Comparison of ENCODE assay signal across 15 cellular contexts in the genomic region with DNA sequence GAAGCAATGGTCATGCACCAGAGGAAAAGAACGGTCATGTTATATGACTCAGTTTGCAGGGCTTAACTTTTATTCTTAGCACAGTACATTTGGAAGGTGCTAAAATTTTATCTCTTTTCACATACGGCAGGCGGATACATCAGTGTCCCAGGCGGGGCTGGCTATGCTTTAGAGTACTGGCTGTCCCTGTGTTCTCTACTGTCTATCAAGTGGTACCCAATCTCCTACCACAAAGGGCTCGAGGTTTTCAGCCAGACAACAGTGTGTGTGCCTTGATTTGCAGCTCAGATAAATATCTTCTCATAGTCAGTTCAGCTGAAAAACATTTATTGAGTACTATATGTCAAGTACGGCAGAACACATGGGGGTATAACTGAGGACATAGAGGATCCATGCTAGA.
DNase-seq lines count a peak whose midpoint lies in the region; ATAC-seq, FAIRE-seq and TF ChIP-seq lines count a peak whose summit lies in the region.
"Had no signal": no experiment of that assay in that cellular context is flagged by ENCODE, and none has a peak within 500 bp of the region (broad histone marks: within the 10 kb centered on the region; RNA-seq: fewer than 3 reads in every experiment).

No MANE protein-coding gene starts in this region.

- peak overlapping the region; percentile 35; the same call in 1 of the 2 replicates for H3K4me2 ChIP-seq in DND-41 (ENCODE audit: insufficient read depth, low read length)
- H3K4me2 ChIP-seq in Loucy (ENCODE audit: low read depth, low read length, poor library complexity, severe bottlenecking): peak overlapping the region; percentile 55
- no peak overlapping the region for H3K4me2 ChIP-seq in H1 (ENCODE audit: insufficient read depth in 1 of 2, low read depth in 2 of 2, low read length in 2 of 2)

- intact Hi-C loops in transverse colon (cut with DNase I; ENCODE audit: low total_unique reads): no loop called here

- H3K4me3 ChIP-seq in DND-41 (ENCODE audit: low read depth in 1 of 2, low read length in 2 of 2): peak overlapping the region in 1 of 2 experiments; percentile 2; a peak in 1 of 4 replicates
- peak overlapping the region; percentile 40 for H3K4me3 ChIP-seq in Loucy (ENCODE audit: low read length, poor library complexity, severe bottlenecking)
- no peak overlapping the region for H3K4me3 ChIP-seq in H1 (ENCODE audit: extremely low read depth in 1 of 4, insufficient read depth in 2 of 4, low read depth in 3 of 4, low read length in 4 of 4)
- H3K4me3 ChIP-seq in transverse colon: no peak overlapping the region

- CTCF ChIA-PET in H1 (lab: Charles Lee; ENCODE audit: partially characterized antibody): interaction anchor here (0.9 kb wide), 1 partner anchor 39 kb away, joined by 3 read pairs; no protein-coding TSS in a partner anchor

- H3K79me1 ChIP-seq in H1 (ENCODE audit: low read depth, low read length): no peaks in the 10 kb centered on the region

- no peak overlapping the region for H3K23ac ChIP-seq in H1 (ENCODE audit: insufficient read length)

- TF ChIP-seq EP300 in H1 (IDR thresholded peaks at IDR 0.05; ENCODE audit: borderline replicate concordance in 1 of 2, low read depth in 2 of 2, low read length in 2 of 2) (no peak), transverse colon (IDR thresholded peaks at IDR 0.05; ENCODE audit: low read depth) (no peak)

- H3K79me2 ChIP-seq in DND-41 (ENCODE audit: insufficient read depth, low read length): no peaks in the 10 kb centered on the region
- no peaks in the 10 kb centered on the region for H3K79me2 ChIP-seq in Loucy (ENCODE audit: insufficient read depth, low read length)
- no peaks in the 10 kb centered on the region for H3K79me2 ChIP-seq in H1 (ENCODE audit: control insufficient read depth in 1 of 2, insufficient read depth in 2 of 2, low read length in 2 of 2)

- H3K27me3 ChIP-seq in DND-41 (ENCODE audit: insufficient read depth, low read length, poor library complexity): no peaks in the 10 kb centered on the region
- H3K27me3 ChIP-seq in Loucy (ENCODE audit: insufficient read depth, low read length, poor library complexity, severe bottlenecking): no peaks in the 10 kb centered on the region
- H3K27me3 ChIP-seq in H1 (replicated peaks in 1 of 4; ENCODE audit: control insufficient read depth in 3 of 4, extremely low read depth in 1 of 4, insufficient read depth in 3 of 4, low read length in 3 of 4): no peaks in the 10 kb centered on the region; a peak in 1 of 7 replicates
- no peaks in the 10 kb centered on the region for H3K27me3 ChIP-seq in transverse colon

- H3K9ac ChIP-seq in DND-41 (ENCODE audit: low read depth, low read length) (peak overlapping the region; percentile 80), Loucy (ENCODE audit: low read depth, low read length, poor library complexity, severe bottlenecking) (no peak overlapping the region), H1 (replicated peaks in 1 of 4; ENCODE audit: extremely low read depth in 1 of 4, low read depth in 3 of 4, low read length in 3 of 4) (no peak overlapping the region)

- H4K8ac ChIP-seq in H1 (ENCODE audit: extremely low read depth, insufficient read depth, low read length): no peak overlapping the region

- peak overlapping the region; percentile 99 for H3K27ac ChIP-seq in DND-41 (ENCODE audit: low read length)
- no peak overlapping the region for H3K27ac ChIP-seq in H1 (ENCODE audit: low read depth, low read length)
- H3K27ac ChIP-seq in transverse colon: no peak overlapping the region

- H3K56ac ChIP-seq in H1 (replicated peaks; ENCODE audit: insufficient read length, low read depth, low read length): no peak overlapping the region

- TF ChIP-seq CTCF in DND-41 (IDR thresholded peaks at IDR 0.05; ENCODE audit: borderline replicate concordance, extremely low read depth, low read length, poor library complexity, severe bottlenecking) (no peak), Loucy (conservative IDR thresholded peaks at IDR 0.05; ENCODE audit: low read length) (no peak), H1 (IDR thresholded peaks at IDR 0.05; ENCODE audit: control extremely low read depth in 1 of 3, insufficient read depth in 1 of 3, low read depth in 1 of 3, low read length in 3 of 3) (no peak), transverse colon (IDR thresholded peaks at IDR 0.05) (no peak)

- H2BK20ac ChIP-seq in H1 (ENCODE audit: low read length): peak overlapping the region; percentile 82; the same call in 1 of the 2 replicates

- no peak for ATAC-seq in DND-41 (ENCODE audit: insufficient read depth, low read depth)
- ATAC-seq in GM21390 (IDR thresholded peaks at IDR 0.05; ENCODE audit: unreplicated experiment): no peak
- ATAC-seq: HCT116, Panc1 had no signal

- H3K36me3 ChIP-seq in DND-41 (ENCODE audit: insufficient read depth, low read length) (no peaks in the 10 kb centered on the region), Loucy (ENCODE audit: insufficient read depth, low read length) (no peaks in the 10 kb centered on the region), H1 (ENCODE audit: control insufficient read depth in 2 of 4, insufficient read depth in 4 of 4, low read length in 3 of 4) (no peaks in the 10 kb centered on the region), transverse colon (no peaks in the 10 kb centered on the region)

- H2AK5ac ChIP-seq in H1 (ENCODE audit: low read depth, low read length): no peak overlapping the region

- H3K14ac ChIP-seq in H1 (ENCODE audit: insufficient read length): no peak overlapping the region

- peaks cover 76% of the 10 kb centered on the region for H3K4me1 ChIP-seq in DND-41 (ENCODE audit: insufficient read depth, low read length)
- H3K4me1 ChIP-seq in Loucy (ENCODE audit: insufficient read depth, low read length, poor library complexity, severe bottlenecking): peaks cover 54% of the 10 kb centered on the region
- H3K4me1 ChIP-seq in H1 (replicated peaks in 1 of 4; ENCODE audit: control insufficient read depth in 3 of 4, insufficient read depth in 4 of 4, low read length in 3 of 4): peaks cover 16 to 29% (median 23%) of the 10 kb centered on the region in 4 experiments
- no peaks in the 10 kb centered on the region for H3K4me1 ChIP-seq in transverse colon

- POLR2A ChIA-PET in H1 (lab: Charles Lee; ENCODE audit: partially characterized antibody): no interaction called here

- no peak for TF ChIP-seq RAD21 in H1 (IDR thresholded peaks at IDR 0.05 in 1 of 2, conservative IDR thresholded peaks at IDR 0.05 in 1 of 2; ENCODE audit: low read depth in 2 of 2, low read length in 2 of 2)

- no peak overlapping the region for H3K18ac ChIP-seq in H1 (ENCODE audit: extremely low read depth, low read length)

- DNase-seq in DND-41 (peak; percentile 60), H1 (ENCODE audit: low read depth in 1 of 2, low spot score in 2 of 2) (no peak), transverse colon (peak; percentile 14), SHP77 treated with DMSO at 0.1 percent for 48 hours (lab: John Stamatoyannopoulos, UW) (no peak), cerebellar nuclear complex (lab: John Stamatoyannopoulos, UW) (no peak)
- DNase-seq: COR-L47, DMS153, KBM-7, NCI-H146, NCI-H2081, NCI-H748 treated with DMSO at 0.1 percent for 48 hours had no signal

- H4K5ac ChIP-seq in H1 (ENCODE audit: insufficient read length, low read depth, low read length): no peak overlapping the region

- H3K9me3 ChIP-seq in DND-41 (ENCODE audit: insufficient read depth, low read length, severe bottlenecking) (no peaks in the 10 kb centered on the region), Loucy (ENCODE audit: insufficient read depth, low read depth, low read length) (no peaks in the 10 kb centered on the region), H1 (ENCODE audit: insufficient read depth in 2 of 2, low read depth in 1 of 2, low read length in 1 of 2) (no peaks in the 10 kb centered on the region), transverse colon (no peaks in the 10 kb centered on the region)

- no peak for FAIRE-seq in H1 (lab: Jason Lieb, UNC)

- in situ Hi-C loops in transverse colon (cut with MboI; ENCODE audit: low pct_ligation_motif_present in 1 of 4, low pct_unique_long_range_greater_than_20kb in 1 of 4, low sequenced_read_pairs in 3 of 4): no loop called here

- H4K20me1 ChIP-seq in DND-41 (ENCODE audit: insufficient read depth, low read length) (no peaks in the 10 kb centered on the region), Loucy (ENCODE audit: insufficient read depth, low read length, poor library complexity, severe bottlenecking) (no peaks in the 10 kb centered on the region), H1 (replicated peaks in 1 of 2; ENCODE audit: control insufficient read depth in 1 of 2, insufficient read depth in 2 of 2, low read length in 2 of 2) (no peaks in the 10 kb centered on the region)

- H2BK120ac ChIP-seq in H1 (replicated peaks; ENCODE audit: low read depth, low read length): no peak overlapping the region

- H2BK5ac ChIP-seq in H1 (ENCODE audit: low read depth, low read length): no peak overlapping the region

- H2AFZ ChIP-seq in DND-41 (ENCODE audit: low read depth, low read length): peak overlapping the region; percentile 7; the same call in 1 of the 2 replicates
- no peak overlapping the region for H2AFZ ChIP-seq in Loucy (ENCODE audit: low read length)
- H2AFZ ChIP-seq in H1 (ENCODE audit: low read length): no peak overlapping the region

- no peaks in the 10 kb centered on the region for H3F3A ChIP-seq in Loucy (ENCODE audit: low read depth)

- H3K23me2 ChIP-seq in H1 (ENCODE audit: low read depth, low read length): no peaks in the 10 kb centered on the region

- no peaks in the 10 kb centered on the region for H3K9me2 ChIP-seq in Loucy (replicated peaks; ENCODE audit: low read depth, low read length)

- H4K91ac ChIP-seq in H1 (replicated peaks; ENCODE audit: insufficient read length, low read length): no peak overlapping the region

- no peak for TF ChIP-seq POLR2A in H1 (IDR thresholded peaks at IDR 0.05; ENCODE audit: control extremely low read depth in 1 of 2, low read depth in 2 of 2, low read length in 2 of 2)
- no peak for TF ChIP-seq POLR2A in transverse colon (IDR thresholded peaks at IDR 0.05)

- H3K4ac ChIP-seq in H1 (replicated peaks; ENCODE audit: insufficient read length, low read depth, low read length): no peak overlapping the region

- no peak overlapping the region for H2BK12ac ChIP-seq in H1 (ENCODE audit: low read depth, low read length)

- WGBS in H1 (ENCODE audit: extremely low coverage in 1 of 2, insufficient coverage in 1 of 2, insufficient read length in 1 of 2, insufficient replicate concordance in 2 of 2, low coverage in 1 of 2, low lambda C conversion rate in 2 of 2, missing lambda C conversion rate in 1 of 2), 2 experiments: 93% methylated on average over 6 of the region's 6 CpGs; no CpG with 5 or more reads in 1 of the 2 experiments
- WGBS in transverse colon (ENCODE audit: low coverage in 1 of 2), 2 donors: 73 to 86% methylated on average over 5 to 6 of the region's 6 CpGs

- H2BK15ac ChIP-seq in H1 (ENCODE audit: low read length): no peak overlapping the region

TF ChIP-seq in H1, 55 proteins besides CTCF, POLR2A, EP300 and RAD21:
- no peak for TF ChIP-seq SIX5 (IDR thresholded peaks at IDR 0.05; ENCODE audit: low read depth, low read length)
- no peak for TF ChIP-seq CHD1 (IDR thresholded peaks at IDR 0.05; ENCODE audit: low read depth, low read length)
- TF ChIP-seq SUZ12 (IDR thresholded peaks at IDR 0.05; ENCODE audit: low read length): no peak
- TF ChIP-seq POLR2AphosphoS5 (IDR thresholded peaks at IDR 0.05; ENCODE audit: low read depth, low read length): no peak
- TF ChIP-seq KDM5A (IDR thresholded peaks at IDR 0.05; ENCODE audit: low read length): no peak

Comparison
In these comparisons a context has a peak if more than half of its experiments do, and no peak if none do; other contexts are left out.
1. DNase-seq: peak in DND-41 (single experiment) and transverse colon (single experiment); none in H1 (0 of 2), SHP77 treated with DMSO at 0.1 percent for 48 hours (single experiment) and cerebellar nuclear complex (0 of 2).
2. H3K4me2 ChIP-seq: peak in DND-41 (single experiment) and Loucy (single experiment); none in H1 (0 of 2).